ENCODE assay signal across 26 cellular contexts in the genomic region with DNA sequence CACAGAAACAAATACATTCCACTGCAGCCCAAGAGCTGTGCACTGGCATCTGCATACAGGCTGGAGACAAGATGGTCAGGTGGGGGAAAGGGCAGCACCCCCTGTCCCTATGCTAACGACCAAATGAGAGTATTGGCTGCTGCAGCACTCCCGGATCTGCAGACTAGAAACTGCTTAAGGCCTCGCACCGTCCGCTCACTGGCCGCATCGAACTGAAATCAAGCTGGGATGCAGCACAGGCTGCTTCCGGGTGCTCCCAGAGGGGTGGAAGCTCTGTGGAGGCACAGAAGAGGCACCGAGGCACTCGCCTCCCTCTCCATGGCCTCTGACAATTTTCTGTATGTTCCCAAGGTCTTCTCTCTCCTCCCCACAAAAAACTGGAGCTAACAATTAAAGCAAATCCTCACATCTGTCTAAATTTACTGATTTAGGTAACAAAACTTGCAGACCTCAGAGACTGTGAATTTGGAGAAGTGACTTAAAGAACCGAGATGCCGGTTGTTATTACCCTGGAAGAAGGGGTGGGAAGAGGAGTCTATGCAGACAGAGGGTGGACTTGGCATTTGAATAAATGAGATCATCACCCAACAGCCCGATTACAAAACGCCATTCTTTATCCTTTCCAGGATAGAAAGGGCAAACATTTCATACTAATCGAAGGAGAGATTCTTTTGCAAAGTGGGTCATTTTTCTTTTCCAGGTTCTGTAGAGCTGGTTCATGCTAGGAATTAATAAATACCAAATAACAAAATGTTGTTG.
DNase-seq lines count a peak whose midpoint lies in the region; ATAC-seq lines count a peak whose summit lies in the region.
"Had no signal": no experiment of that assay in that cellular context is flagged by ENCODE, and none has a peak within 500 bp of the region (broad histone marks: within the 10 kb centered on the region; RNA-seq: fewer than 3 reads in every experiment).

No MANE protein-coding gene starts in this region.

- H3K27me3 ChIP-seq in layer of hippocampus (ENCODE audit: control insufficient read depth, insufficient read depth, low read length) = no peaks in the 10 kb centered on the region
- H3K27me3 ChIP-seq: BLaER1 treated with 17β-estradiol and CSF1 and Interleukin-3, amounts not matched to agents 10 nM and 100 nM had no signal

- no peaks in the 10 kb centered on the region for H3K27me3 Mint-ChIP-seq in effector memory CD8-positive, alpha-beta T cell

- no peak for ATAC-seq in GM18498 (IDR thresholded peaks at IDR 0.05; ENCODE audit: unreplicated experiment)
- ATAC-seq in HG03432 (IDR thresholded peaks at IDR 0.05; ENCODE audit: unreplicated experiment) = no peak
- ATAC-seq in effector memory CD8-positive, alpha-beta T cell (replicated peaks) = no peak
- ATAC-seq: CD8-positive, alpha-beta T cell; Panc1; SK-N-SH treated with all-trans-retinoic acid at 6 μM for 48 hours had no signal

- H3K4me3 Mint-ChIP-seq in effector memory CD8-positive, alpha-beta T cell = no peak overlapping the region
- H3K4me3 Mint-ChIP-seq: CD8-positive, alpha-beta T cell had no signal

- H3K4me1 Mint-ChIP-seq in effector memory CD8-positive, alpha-beta T cell (ENCODE audit: low read depth in 2 of 2) = no peaks in the 10 kb centered on the region

- H3K36me3 Mint-ChIP-seq in effector memory CD8-positive, alpha-beta T cell (ENCODE audit: insufficient read depth) = no peaks in the 10 kb centered on the region
- H3K36me3 Mint-ChIP-seq: CD8-positive, alpha-beta T cell had no signal

- DNase-seq in Ammon's horn (ENCODE audit: low spot score) (peak; percentile 43), caudate nucleus (lab: John Stamatoyannopoulos, UW) (peak in 3 of 61 donors; percentile 2 to 18 (median 14)), putamen (ENCODE audit: low spot score) (peak; percentile 24), COR-L47 (lab: John Stamatoyannopoulos, UW) (no peak)
- no peak for DNase-seq in effector memory CD8-positive, alpha-beta T cell
- DNase-seq: ACHN; CD8-positive, alpha-beta T cell; DMS53; EL; GF-D8; KBM-7; NCI-H1105; NCI-H146; NCI-H2029; NCI-H2171; NCI-H345; NCI-H524; NCI-H774 had no signal

- H3K27ac ChIP-seq in caudate nucleus (ENCODE audit: low read depth, low read length) = peak overlapping the region; percentile 18
- H3K27ac ChIP-seq in layer of hippocampus (ENCODE audit: low read depth, low read length) = peak overlapping the region; percentile 52
- H3K27ac ChIP-seq: 22Rv1; BLaER1 treated with 17β-estradiol and CSF1 and Interleukin-3, amounts not matched to agents 10 nM and 100 nM; HL-60 had no signal

- H3K9me3 Mint-ChIP-seq in effector memory CD8-positive, alpha-beta T cell = no peaks in the 10 kb centered on the region
- H3K9me3 Mint-ChIP-seq: CD8-positive, alpha-beta T cell had no signal

- no peak overlapping the region for H3K27ac Mint-ChIP-seq in effector memory CD8-positive, alpha-beta T cell
- H3K27ac Mint-ChIP-seq: CD8-positive, alpha-beta T cell had no signal

Comparison
In these comparisons a context has a peak if more than half of its experiments do, and no peak if none do; other contexts are left out.
1. DNase-seq: peak in Ammon's horn (single experiment) and putamen (single experiment); none in COR-L47 (single experiment) and effector memory CD8-positive, alpha-beta T cell (0 of 3).